ENCODE assay signal across 1 cellular context in genomic region chr21:45447821-45448220, GRCh38.
TF ChIP-seq lines count a peak whose summit lies in the region.

No MANE protein-coding gene starts in this region.

TF ChIP-seq in HepG2, 621 proteins besides CTCF, POLR2A, EP300 and RAD21:
- TF ChIP-seq NAIF1 (CRISPR knock-in tag; IDR thresholded peaks at IDR 0.05; ENCODE audit: borderline replicate concordance): no peak
- TF ChIP-seq XRCC5 (optimal IDR thresholded peaks at IDR 0.05; ENCODE audit: low read length): peak; percentile 9
- TF ChIP-seq ZNF672 (CRISPR knock-in tag; IDR thresholded peaks at IDR 0.05): no peak
- TF ChIP-seq HMGXB3 (CRISPR knock-in tag; IDR thresholded peaks at IDR 0.05; ENCODE audit: borderline replicate concordance): no peak
- TF ChIP-seq ZMAT5 (CRISPR knock-in tag; IDR thresholded peaks at IDR 0.05; ENCODE audit: borderline replicate concordance, low read depth): no peak
- no peak for TF ChIP-seq BRD4 (CRISPR knock-in tag; IDR thresholded peaks at IDR 0.05)
